ENCODE assay signal across 8 cellular contexts in genomic region chr3:157824281-157824680, GRCh38.
"Had no signal": no experiment of that assay in that cellular context is flagged by ENCODE, and none has a peak within 500 bp of the region (broad histone marks: within the 10 kb centered on the region; RNA-seq: fewer than 3 reads in every experiment).

No MANE protein-coding gene starts in this region.

- DNase-seq: H7, HFFc6, IMR-90 had no signal

- H3K36me3 ChIP-seq: HAP-1 had no signal

- H3K4me2 ChIP-seq: GM23338 had no signal

- H2AFZ ChIP-seq: GM23338 had no signal

- H3K9me3 ChIP-seq: HAP-1 had no signal

- ATAC-seq: GM23338, HCT116, K562 had no signal

- H3K4me1 ChIP-seq: HAP-1 had no signal

- H3K27ac ChIP-seq: HL-60 had no signal

- H3K4me3 ChIP-seq: GM23338, HAP-1, K562 had no signal
